ENCODE assay signal across 25 cellular contexts in the genomic region with DNA sequence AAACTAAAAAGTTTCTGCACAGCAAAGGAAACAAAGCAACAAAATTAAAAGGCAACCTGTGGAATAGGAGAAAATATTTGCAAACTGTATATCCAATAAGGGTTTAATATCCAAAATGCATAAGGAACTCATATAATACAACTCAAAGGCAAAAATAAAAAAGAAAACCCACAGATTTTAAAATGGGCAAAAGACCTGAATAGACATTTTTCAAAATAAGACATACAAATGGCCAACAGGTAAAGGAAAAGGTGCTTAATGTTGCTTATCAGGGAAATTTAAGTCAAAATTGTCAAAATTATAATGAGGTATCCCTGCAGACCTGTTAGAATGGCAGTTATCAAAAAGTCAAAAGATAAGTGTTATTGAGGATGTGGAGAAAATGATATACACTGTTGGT.
"Had no signal": no experiment of that assay in that cellular context is flagged by ENCODE, and none has a peak within 500 bp of the region (broad histone marks: within the 10 kb centered on the region; RNA-seq: fewer than 3 reads in every experiment).

No MANE protein-coding gene starts in this region.

- H3K27ac ChIP-seq: left ventricle myocardium inferior, pancreas, prostate gland, sigmoid colon, spleen, suprapubic skin, thoracic aorta, tibial artery, upper lobe of right lung had no signal

- H3K36me3 ChIP-seq: pancreas, prostate gland, thoracic aorta had no signal

- H3K27me3 ChIP-seq: pancreas, sigmoid colon, spleen, suprapubic skin, tibial artery, upper lobe of right lung had no signal

- H3K9me3 ChIP-seq: pancreas, prostate gland, upper lobe of right lung had no signal

- DNase-seq: islet precursor cell; left ventricle myocardium inferior; mesendoderm; naive B cell; nucleus accumbens; pancreas; posterior cingulate gyrus; retina; right cardiac atrium; sigmoid colon; small intestine; spleen; stimulated activated CD4-positive, alpha-beta T cell treated with anti-CD3 and anti-CD28 coated beads, Interleukin-4, amount 100 ng/mL, for 24 hours; stimulated activated naive CD4-positive, alpha-beta T cell; tibial artery; trophoblast cell; upper lobe of right lung had no signal

- H3K27me3 Mint-ChIP-seq: natural killer cell treated with Interleukin-12 subunit alpha and Interleukin-12 subunit beta and Interleukin-15 and Interleukin-18, amount 100 ng/mL, for 72 hours; stimulated activated naive CD8-positive, alpha-beta T cell treated with anti-CD3 and anti-CD28 coated beads, Interleukin-15, Interleukin-2, amounts not matched to agents 100 ng/mL and 50 ng/mL, for 24 hours had no signal

- H3K4me3 ChIP-seq: left ventricle myocardium inferior, lung, pancreas, prostate gland, sigmoid colon, spleen, suprapubic skin, thoracic aorta, tibial artery, upper lobe of right lung had no signal

- H3K4me1 ChIP-seq: left ventricle myocardium inferior, pancreas, prostate gland, sigmoid colon, suprapubic skin, tibial artery, upper lobe of right lung had no signal

- H3K4me3 Mint-ChIP-seq: mesothelial cell of epicardium; naive B cell; natural killer cell treated with Interleukin-12 subunit alpha and Interleukin-12 subunit beta and Interleukin-15 and Interleukin-18, amount 100 ng/mL, for 72 hours; stimulated activated effector memory CD8-positive, alpha-beta T cell treated with anti-CD3 and anti-CD28 coated beads, Interleukin-12 subunit alpha, Interleukin-12 subunit beta, amount 100 ng/mL, for 72 hours; stimulated activated naive CD8-positive, alpha-beta T cell treated with anti-CD3 and anti-CD28 coated beads, Interleukin-15, Interleukin-2, amounts not matched to agents 100 ng/mL and 50 ng/mL, for 24 hours had no signal

- ATAC-seq: pancreas, right cardiac atrium, upper lobe of right lung had no signal

- H3K27ac Mint-ChIP-seq: mesothelial cell of epicardium; naive B cell; stimulated activated effector memory CD8-positive, alpha-beta T cell treated with anti-CD3 and anti-CD28 coated beads, Interleukin-12 subunit alpha, Interleukin-12 subunit beta, amount 100 ng/mL, for 72 hours; stimulated activated naive CD8-positive, alpha-beta T cell treated with anti-CD3 and anti-CD28 coated beads, Interleukin-15, Interleukin-2, amounts not matched to agents 100 ng/mL and 50 ng/mL, for 24 hours had no signal
